ENCODE assay signal across 20 cellular contexts in the genomic region with DNA sequence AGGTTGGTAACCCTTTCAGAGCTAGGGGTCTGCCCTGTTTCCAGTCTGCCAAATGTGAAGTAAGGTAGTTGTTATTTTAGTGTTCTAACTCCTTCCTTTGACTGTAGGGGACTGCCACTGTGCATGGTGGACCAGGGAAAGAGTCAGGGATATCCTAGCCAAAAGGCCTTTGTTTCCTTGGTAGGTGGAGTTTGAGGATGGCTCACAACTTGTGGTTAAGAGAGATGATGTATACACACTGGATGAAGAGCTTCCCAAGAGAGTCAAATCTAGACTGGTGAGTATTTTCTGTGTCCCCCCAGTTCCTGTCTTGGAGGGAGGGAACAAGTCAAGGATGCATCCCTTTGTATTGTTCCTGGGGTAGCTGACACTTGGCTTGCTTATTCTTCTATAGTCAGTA.
"Had no signal": no experiment of that assay in that cellular context is flagged by ENCODE, and none has a peak within 500 bp of the region (broad histone marks: within the 10 kb centered on the region; RNA-seq: fewer than 3 reads in every experiment).

No MANE protein-coding gene starts in this region.

- H3K4me3 Mint-ChIP-seq: activated CD8-positive, alpha-beta memory T cell treated with anti-CD3 and anti-CD28 coated beads, Interleukin-2, amount 10 ng/mL, durations not matched to agents 7 days and 5 days; activated naive CD8-positive, alpha-beta T cell treated with anti-CD3 and anti-CD28 coated beads, Interleukin-2, amount 10 ng/mL, durations not matched to agents 7 days and 5 days; central memory CD8-positive, alpha-beta T cell; immature natural killer cell; memory B cell; nephron progenitor cell; T-helper 1 cell treated with Interleukin-12 subunit alpha and Interleukin-12 subunit beta and Interleukin-4 antibody, amounts not matched to agents 30 μg/mL and 1 μg/mL, for 36 hours had no signal

- H3K27ac ChIP-seq: coronary artery, heart right ventricle, tibial artery had no signal

- H3K27me3 ChIP-seq: heart right ventricle, tibial artery had no signal

- H3K27ac Mint-ChIP-seq: activated naive CD8-positive, alpha-beta T cell treated with anti-CD3 and anti-CD28 coated beads, Interleukin-2, amount 10 ng/mL, durations not matched to agents 7 days and 5 days; memory B cell; nephron progenitor cell; progenitor cell of endocrine pancreas; T-helper 1 cell treated with Interleukin-12 subunit alpha and Interleukin-12 subunit beta and Interleukin-4 antibody, amounts not matched to agents 30 μg/mL and 1 μg/mL, for 36 hours had no signal

- H3K27me3 Mint-ChIP-seq: activated CD8-positive, alpha-beta memory T cell treated with anti-CD3 and anti-CD28 coated beads, Interleukin-2, amount 10 ng/mL, durations not matched to agents 7 days and 5 days; activated naive CD8-positive, alpha-beta T cell treated with anti-CD3 and anti-CD28 coated beads, Interleukin-2, amount 10 ng/mL, durations not matched to agents 7 days and 5 days; central memory CD8-positive, alpha-beta T cell; memory B cell; progenitor cell of endocrine pancreas had no signal

- H3K9me3 ChIP-seq: heart right ventricle, tibial artery had no signal

- H3K4me3 ChIP-seq: coronary artery, heart right ventricle, tibial artery had no signal

- H3K9me3 Mint-ChIP-seq: activated naive CD8-positive, alpha-beta T cell treated with anti-CD3 and anti-CD28 coated beads, Interleukin-2, amount 10 ng/mL, durations not matched to agents 7 days and 5 days; central memory CD8-positive, alpha-beta T cell; immature natural killer cell; memory B cell; nephron progenitor cell; T-helper 1 cell treated with Interleukin-12 subunit alpha and Interleukin-12 subunit beta and Interleukin-4 antibody, amounts not matched to agents 30 μg/mL and 1 μg/mL, for 36 hours had no signal

- DNase-seq: activated CD4-positive, alpha-beta T cell treated with anti-CD3 and anti-CD28 coated beads, Interleukin-2, amount 50 U/mL, for 4 hours; activated CD8-positive, alpha-beta memory T cell treated with anti-CD3 and anti-CD28 coated beads, Interleukin-2, amount 10 ng/mL, durations not matched to agents 7 days and 5 days; activated naive CD8-positive, alpha-beta T cell treated with anti-CD3 and anti-CD28 coated beads, Interleukin-2, amount 10 ng/mL, durations not matched to agents 7 days and 5 days; heart right ventricle; immature natural killer cell; left ventricle myocardium superior; nephron progenitor cell; stimulated activated CD4-positive, alpha-beta T cell treated with anti-CD3 and anti-CD28 coated beads, Interleukin-12 subunit alpha, Interleukin-12 subunit beta, amount 100 ng/mL, for 4 hours; stimulated activated CD4-positive, alpha-beta T cell treated with anti-CD3 and anti-CD28 coated beads, Interleukin-1b, Interleukin-23, amount 100 ng/mL, for 48 hours; stimulated activated CD8-positive, alpha-beta memory T cell treated with anti-CD3 and anti-CD28 coated beads, Interleukin-4, amount 100 ng/mL, for 48 hours; stimulated activated naive CD8-positive, alpha-beta T cell treated with anti-CD3 and anti-CD28 coated beads, Interleukin-15, Interleukin-2, amounts not matched to agents 100 U/mL and 50 U/mL, for 24 hours; substantia nigra; tibial artery had no signal

- ATAC-seq: activated CD4-positive, CD25-positive, alpha-beta regulatory T cell treated with anti-CD3 and anti-CD28 coated beads, Interleukin-2, amount 50 U/mL, for 24 hours; activated CD8-positive, alpha-beta memory T cell treated with anti-CD3 and anti-CD28 coated beads, Interleukin-2, amount 10 ng/mL, durations not matched to agents 7 days and 5 days; esophagus mucosa; heart right ventricle; left ventricle myocardium superior; stimulated activated naive CD8-positive, alpha-beta T cell treated with anti-CD3 and anti-CD28 coated beads, Interleukin-15, Interleukin-2, amounts not matched to agents 100 U/mL and 50 U/mL, for 24 hours had no signal
